Comparison of ENCODE assay signal across 22 cellular contexts in genomic region chr15:100107151-100107550, GRCh38.
"Had no signal": no experiment of that assay in that cellular context is flagged by ENCODE, and none has a peak within 500 bp of the region (broad histone marks: within the 10 kb centered on the region; RNA-seq: fewer than 3 reads in every experiment).

No MANE protein-coding gene starts in this region.

- FAIRE-seq: pancreas had no signal

- H3K4me3 ChIP-seq: pancreas, sigmoid colon, thyroid gland had no signal

- H3K27ac ChIP-seq: foreskin keratinocyte, pancreas, sigmoid colon, thyroid gland had no signal

- ATAC-seq: activated naive CD8-positive, alpha-beta T cell treated with anti-CD3 and anti-CD28 coated beads, Interleukin-2, amount 50 U/mL, for 24 hours; foreskin keratinocyte; left ventricle myocardium superior; natural killer cell treated with Interleukin-12 subunit alpha and Interleukin-12 subunit beta and Interleukin-15 and Interleukin-18, amount 100 ng/mL, for 72 hours; stimulated activated naive CD8-positive, alpha-beta T cell treated with anti-CD3 and anti-CD28 coated beads, Interleukin-15, Interleukin-2, amounts not matched to agents 100 U/mL and 50 U/mL, for 24 hours had no signal

- H3K27me3 ChIP-seq: foreskin keratinocyte, pancreas, sigmoid colon, thyroid gland had no signal

- H3K36me3 ChIP-seq: pancreas, sigmoid colon, thyroid gland had no signal

- DNase-seq: activated B cell treated with CpG ODN at 0.5 μM for 24 hours; activated CD4-positive, alpha-beta T cell treated with anti-CD3 and anti-CD28 coated beads for 4 hours; activated CD4-positive, alpha-beta T cell treated with anti-CD3 and anti-CD28 coated beads, Interleukin-2, amount 50 U/mL, for 48 hours; activated CD8-positive, alpha-beta memory T cell treated with anti-CD3 and anti-CD28 coated beads, Interleukin-2, amount 50 U/mL, for 48 hours; activated gamma-delta T cell; activated naive CD4-positive, alpha-beta T cell treated with anti-CD3 and anti-CD28 coated beads, Interleukin-2, amount 50 U/mL, for 16 hours; activated naive CD8-positive, alpha-beta T cell treated with anti-CD3 and anti-CD28 coated beads, Interleukin-2, amount 50 U/mL, for 24 hours; activated T-cell treated with anti-CD3 and anti-CD28 coated beads, Interleukin-2, amount 50 U/mL, for 48 hours; central memory CD4-positive, alpha-beta T cell; dermis blood vessel endothelial cell; effector CD8-positive, alpha-beta T cell; foreskin keratinocyte; kidney glomerular epithelial cell; left ventricle myocardium superior; mammary epithelial cell; pancreas; stimulated activated CD4-positive, alpha-beta T cell treated with anti-CD3 and anti-CD28 coated beads, Interleukin-4, amount 100 ng/mL, for 1 hour; stimulated activated naive CD8-positive, alpha-beta T cell treated with anti-CD3 and anti-CD28 coated beads, Interleukin-15, Interleukin-2, amounts not matched to agents 100 U/mL and 50 U/mL, for 24 hours; T1000; thyroid gland had no signal

- H3K9me3 ChIP-seq: pancreas, sigmoid colon, thyroid gland had no signal

- H3K4me1 ChIP-seq: pancreas had no signal
